In genomic region chr14:77593501-77593911, GRCh38 we compare ENCODE assay signal across 8 cellular contexts. TPM values are rescaled to one million over a fixed set of nuclear protein-coding genes. Genes with fewer than 3 reads are reported as not detected.
DNase-seq lines count a peak whose midpoint lies in the region; ATAC-seq, FAIRE-seq and TF ChIP-seq lines count a peak whose summit lies in the region.

No MANE protein-coding gene starts in this region.

- DNase-seq in activated CD4-positive, alpha-beta T cell treated with anti-CD3 and anti-CD28 coated beads for 36 hours = no peak
- no peak for DNase-seq in activated CD4-positive, alpha-beta T cell treated with anti-CD3 and anti-CD28 coated beads for 48 hours
- DNase-seq in PC-3 (peak; percentile 82), endothelial cell of umbilical vein (ENCODE audit: low read depth, low spot score) (peak; percentile 59), esophagus muscularis mucosa (ENCODE audit: extremely low spot score) (no peak), G401 (ENCODE audit: low spot score) (no peak)
- no peak for DNase-seq in stimulated activated CD4-positive, alpha-beta T cell treated with anti-CD3 and anti-CD28 coated beads, Interleukin-1b, Interleukin-23, amount 100 ng/mL, for 48 hours

- H3K4me1 ChIP-seq in PC-3 (ENCODE audit: insufficient read depth, low read length) (peaks cover 31% of the 10 kb centered on the region), endothelial cell of umbilical vein (ENCODE audit: control insufficient read depth, extremely low read depth, insufficient read depth, low read length) (peaks cover 45% of the 10 kb centered on the region), esophagus muscularis mucosa (peaks cover 1 to 13% (median 9%) of the 10 kb centered on the region in 4 donors)

- no peaks in the 10 kb centered on the region for H3F3A ChIP-seq in PC-3 (ENCODE audit: low read length, unreplicated experiment)

- H3K36me3 ChIP-seq in PC-3 (ENCODE audit: low read depth, low read length) (peaks cover 32% of the 10 kb centered on the region; the same call in 1 of the 2 replicates), endothelial cell of umbilical vein (ENCODE audit: control insufficient read depth in 2 of 2, extremely low read depth in 1 of 2, insufficient read depth in 2 of 2, low read length in 2 of 2) (peaks cover 5 to 11% of the 10 kb centered on the region in 2 experiments), esophagus muscularis mucosa (peaks cover 0 to 30% (median 23%) of the 10 kb centered on the region in 4 donors)

- CTCF ChIA-PET in activated CD4-positive, alpha-beta T cell treated with anti-CD3 and anti-CD28 coated beads for 36 hours (lab: Charles Lee) = interaction anchor here (0.7 kb wide), 1 partner anchor 13 kb away, joined by 5 read pairs; no protein-coding TSS in a partner anchor
- CTCF ChIA-PET in PC-3 (lab: Charles Lee) = no interaction called here
- CTCF ChIA-PET in endothelial cell of umbilical vein (lab: Charles Lee) = interaction anchor here (0.7 to 3.8 kb wide), 7 partner anchors 9 to 21 kb away, joined by 3 to 14 read pairs (median 5); no protein-coding TSS in a partner anchor

- BruUV-seq in PC-3 (replicated peaks; lab: Mats Ljungman, UMichigan) = no TSS peak
- no TSS peak for BruUV-seq in endothelial cell of umbilical vein (replicated peaks; lab: Mats Ljungman, UMichigan)

- no peaks in the 10 kb centered on the region for H3K27me3 Mint-ChIP-seq in activated CD4-positive, alpha-beta T cell treated with anti-CD3 and anti-CD28 coated beads for 36 hours

- peak; percentile 18 for FAIRE-seq in endothelial cell of umbilical vein (lab: Jason Lieb, UNC)

- H3K27ac ChIP-seq in PC-3 (ENCODE audit: low read length) (peak overlapping the region; percentile 60), endothelial cell of umbilical vein (ENCODE audit: insufficient read depth, low read depth, low read length) (peak overlapping the region; percentile 66), esophagus muscularis mucosa (replicated peaks in 1 of 4) (no peak overlapping the region)

- peak overlapping the region; percentile 75 for H3K4me2 ChIP-seq in PC-3 (ENCODE audit: low read length)
- peak overlapping the region; percentile 84 for H3K4me2 ChIP-seq in endothelial cell of umbilical vein (ENCODE audit: insufficient read depth, low read length)

- 59% methylated on average over 2 of the region's 2 CpGs for WGBS in esophagus muscularis mucosa

- H3K9ac ChIP-seq in PC-3 (ENCODE audit: low read length) (no peak overlapping the region), endothelial cell of umbilical vein (replicated peaks; ENCODE audit: extremely low read depth, insufficient read depth, low read length) (peak overlapping the region; percentile 45)

- H4K20me1 ChIP-seq in PC-3 (ENCODE audit: low read length) (0 out of 2 replicates have a peak, but pooled peaks cover 4% of the 10 kb centered on the region), endothelial cell of umbilical vein (replicated peaks; ENCODE audit: control insufficient read depth, extremely low read depth, insufficient read depth, low read length) (no peaks in the 10 kb centered on the region)

- in situ Hi-C loops in G401 (cut with HindIII; ENCODE audit: low sequenced_read_pairs) = no loop called here

- TF ChIP-seq EP300 in esophagus muscularis mucosa (IDR thresholded peaks at IDR 0.05) = no peak

- H3K4me3 Mint-ChIP-seq in activated CD4-positive, alpha-beta T cell treated with anti-CD3 and anti-CD28 coated beads for 36 hours = no peak overlapping the region

- POLR2A ChIA-PET in activated CD4-positive, alpha-beta T cell treated with anti-CD3 and anti-CD28 coated beads for 36 hours (lab: Charles Lee) = no interaction called here
- POLR2A ChIA-PET in PC-3 (lab: Charles Lee; ENCODE audit: unreplicated experiment) = interaction anchor here (0.6 to 1.0 kb wide), 3 partner anchors 9 to 114 kb away, joined by 3 to 7 read pairs (median 3); no protein-coding TSS in a partner anchor
- POLR2A ChIA-PET in endothelial cell of umbilical vein (lab: Charles Lee) = interaction anchor here (1.2 kb wide), 2 partner anchors 12 to 14 kb away, joined by 4 to 8 read pairs; no protein-coding TSS in a partner anchor

- no peaks in the 10 kb centered on the region for H3K9me3 Mint-ChIP-seq in activated CD4-positive, alpha-beta T cell treated with anti-CD3 and anti-CD28 coated beads for 36 hours (ENCODE audit: low read depth)

- H3K4me1 Mint-ChIP-seq in activated CD4-positive, alpha-beta T cell treated with anti-CD3 and anti-CD28 coated beads for 36 hours = peaks cover 49% of the 10 kb centered on the region

- intact Hi-C loops in activated CD4-positive, alpha-beta T cell treated with anti-CD3 and anti-CD28 coated beads for 36 hours (cut with DNase I, micrococcal nuclease) = no loop called here
- intact Hi-C loops in PC-3 (cut with micrococcal nuclease) (loop anchor here (1.0 kb wide), 1 partner anchor 31 kb away; no protein-coding TSS in a partner anchor), endothelial cell of umbilical vein (cut with micrococcal nuclease) (no loop called here), esophagus muscularis mucosa (cut with DNase I) (no loop called here)

- H3K36me3 Mint-ChIP-seq in activated CD4-positive, alpha-beta T cell treated with anti-CD3 and anti-CD28 coated beads for 36 hours (ENCODE audit: low read depth) = peaks cover 25% of the 10 kb centered on the region

- no peaks in the 10 kb centered on the region for H3K9me2 ChIP-seq in PC-3 (replicated peaks; ENCODE audit: low read length)

- peak overlapping the region; percentile 88 for H3K27ac Mint-ChIP-seq in activated CD4-positive, alpha-beta T cell treated with anti-CD3 and anti-CD28 coated beads for 36 hours

- no peak for TF ChIP-seq POLR2A in endothelial cell of umbilical vein (IDR thresholded peaks at IDR 0.05; ENCODE audit: low read depth, low read length)
- TF ChIP-seq POLR2A in esophagus muscularis mucosa (IDR thresholded peaks at IDR 0.05; ENCODE audit: low read depth) = no peak

- dilution Hi-C loops in endothelial cell of umbilical vein (cut with MboI; ENCODE audit: extremely low pct_ligation_motif_present, low sequenced_read_pairs) = no loop called here

- H3K9me3 ChIP-seq in PC-3 (ENCODE audit: low read length) = no peaks in the 10 kb centered on the region
- no peaks in the 10 kb centered on the region for H3K9me3 ChIP-seq in endothelial cell of umbilical vein (replicated peaks; ENCODE audit: control insufficient read depth, insufficient read depth, low read length)
- no peaks in the 10 kb centered on the region for H3K9me3 ChIP-seq in esophagus muscularis mucosa

- peaks cover 43% of the 10 kb centered on the region for H3K79me2 ChIP-seq in PC-3 (ENCODE audit: low read length)
- peaks cover 72% of the 10 kb centered on the region for H3K79me2 ChIP-seq in endothelial cell of umbilical vein (ENCODE audit: control insufficient read depth, insufficient read depth, low read length)

- ATAC-seq in activated CD4-positive, alpha-beta T cell treated with anti-CD3 and anti-CD28 coated beads for 36 hours = peak; percentile 54
- peak; percentile 53 for ATAC-seq in HG02852 (IDR thresholded peaks at IDR 0.05; ENCODE audit: unreplicated experiment)
- peak; percentile 91 for ATAC-seq in PC-3

- no peak for TF ChIP-seq CTCF in PC-3 (conservative IDR thresholded peaks at IDR 0.05; ENCODE audit: low read depth, low read length)
- no peak for TF ChIP-seq CTCF in endothelial cell of umbilical vein (IDR thresholded peaks at IDR 0.05; ENCODE audit: extremely low read depth in 1 of 2, insufficient read depth in 1 of 2, low read depth in 1 of 2, low read length in 2 of 2)
- no peak for TF ChIP-seq CTCF in esophagus muscularis mucosa (IDR thresholded peaks at IDR 0.05)

- H3K4me3 ChIP-seq in PC-3 (ENCODE audit: low read length) (peak overlapping the region; percentile 42), endothelial cell of umbilical vein (replicated peaks in 1 of 3; ENCODE audit: insufficient read depth in 1 of 3, low read depth in 1 of 3, low read length in 3 of 3) (peak overlapping the region in 1 of 3 experiments; percentile 33), esophagus muscularis mucosa (no peak overlapping the region)

- no peaks in the 10 kb centered on the region for H3K9me1 ChIP-seq in endothelial cell of umbilical vein (replicated peaks; ENCODE audit: control insufficient read depth, extremely low read depth, insufficient read depth, low read length)

- H2AFZ ChIP-seq in PC-3 (ENCODE audit: low read length) (0 out of 2 replicates have a peak overlapping the region, but pooled peaks have one; percentile 2), endothelial cell of umbilical vein (ENCODE audit: low read depth, low read length) (no peak overlapping the region)

- H3K27me3 ChIP-seq in PC-3 (ENCODE audit: low read length) = no peaks in the 10 kb centered on the region
- H3K27me3 ChIP-seq in endothelial cell of umbilical vein (ENCODE audit: control insufficient read depth in 2 of 2, insufficient read depth in 2 of 2, low read length in 2 of 2) = no peaks in the 10 kb centered on the region
- H3K27me3 ChIP-seq in esophagus muscularis mucosa = no peaks in the 10 kb centered on the region

TF ChIP-seq in endothelial cell of umbilical vein, 7 proteins besides CTCF, POLR2A, EP300 and RAD21:
- TF ChIP-seq FOS (IDR thresholded peaks at IDR 0.05; ENCODE audit: borderline replicate concordance, insufficient read depth, low read length) (peak; percentile 23), JUN (IDR thresholded peaks at IDR 0.05; ENCODE audit: borderline replicate concordance, insufficient read depth, insufficient read length, low read depth) (no peak)

RNA-seq across cellular contexts. Expression of gene SPTLC2, which starts 22.9 kb away (rescaled TPM):
- 10 to 100 TPM; 16.8 to 24.6 TPM for total RNA-seq in activated CD4-positive, alpha-beta T cell treated with anti-CD3 and anti-CD28 coated beads for 36 hours
- total RNA-seq in PC-3 (2014; rRNA removed) = 25.6 and 27.6 TPM in 2 replicates
- 57.2 and 71.3 TPM in 2 replicates for total RNA-seq in endothelial cell of umbilical vein
- 13.3 and 19.1 TPM in 2 replicates for polyA plus RNA-seq in endothelial cell of umbilical vein
- polyA plus RNA-seq in endothelial cell of umbilical vein (2011; cell fraction: cytosol; rRNA removed) = 21.1 and 24.2 TPM in 2 replicates
- polyA plus RNA-seq in endothelial cell of umbilical vein (2011; cell fraction: nucleus; rRNA removed) = 20.1 and 28.5 TPM in 2 replicates
- polyA plus RNA-seq in endothelial cell of umbilical vein (2012) = 25.9 and 32.7 TPM in 2 replicates
- 57.7 and 96.5 TPM in 2 replicates for polyA minus RNA-seq in endothelial cell of umbilical vein
- polyA minus RNA-seq in endothelial cell of umbilical vein (2011; cell fraction: cytosol; rRNA and poly(A)+ RNA removed) = 11.7 TPM
- polyA minus RNA-seq in endothelial cell of umbilical vein (2011; cell fraction: nucleus; rRNA and poly(A)+ RNA removed) = 24.8 and 35.8 TPM in 2 replicates
- total RNA-seq in esophagus muscularis mucosa = 10 to 100 TPM; 14.5 to 25.3 (median 20.1) TPM
- 17.9 and 20.6 TPM in 2 replicates for total RNA-seq in G401 (2014; rRNA removed; shearing (Covaris generic))

Comparison
In these comparisons a context has a peak if more than half of its experiments do, and no peak if none do; other contexts are left out.
1. DNase-seq: peak in PC-3 (single experiment) and endothelial cell of umbilical vein (single experiment); none in activated CD4-positive, alpha-beta T cell treated with anti-CD3 and anti-CD28 coated beads for 36 hours (single experiment), activated CD4-positive, alpha-beta T cell treated with anti-CD3 and anti-CD28 coated beads for 48 hours (single experiment), esophagus muscularis mucosa (single experiment), stimulated activated CD4-positive, alpha-beta T cell treated with anti-CD3 and anti-CD28 coated beads, Interleukin-1b, Interleukin-23, amount 100 ng/mL, for 48 hours (single experiment) and G401 (single experiment).
2. H3K27ac ChIP-seq: peak in PC-3 (single experiment) and endothelial cell of umbilical vein (single experiment); none in esophagus muscularis mucosa (0 of 4).
3. Peak in every context shown above with its lines, with median percentiles within 50 percentile points of each other: ATAC-seq.